ENCODE assay signal across 10 cellular contexts in genomic region chr6:79470728-79471127, GRCh38.
"Had no signal": no experiment of that assay in that cellular context is flagged by ENCODE, and none has a peak within 500 bp of the region (broad histone marks: within the 10 kb centered on the region; RNA-seq: fewer than 3 reads in every experiment).

No MANE protein-coding gene starts in this region.

- ATAC-seq: HepG2 had no signal

- H3K27ac ChIP-seq: GM23248, HL-60 had no signal

- H3K4me3 ChIP-seq: GM23248 had no signal

- H3K4me1 Mint-ChIP-seq: IgD-negative memory B cell had no signal

- DNase-seq: GM23248, H9, HCEC 1CT, HFFc6, KBM-7 had no signal

- H3K9me3 Mint-ChIP-seq: H9, HFFc6 had no signal

- FAIRE-seq: H1, H54, HepG2 had no signal

- H3K27ac Mint-ChIP-seq: H9, HFFc6, IgD-negative memory B cell had no signal

- H3K36me3 Mint-ChIP-seq: IgD-negative memory B cell had no signal

- H3K4me3 Mint-ChIP-seq: H9, HFFc6, IgD-negative memory B cell had no signal
